In the genomic region with DNA sequence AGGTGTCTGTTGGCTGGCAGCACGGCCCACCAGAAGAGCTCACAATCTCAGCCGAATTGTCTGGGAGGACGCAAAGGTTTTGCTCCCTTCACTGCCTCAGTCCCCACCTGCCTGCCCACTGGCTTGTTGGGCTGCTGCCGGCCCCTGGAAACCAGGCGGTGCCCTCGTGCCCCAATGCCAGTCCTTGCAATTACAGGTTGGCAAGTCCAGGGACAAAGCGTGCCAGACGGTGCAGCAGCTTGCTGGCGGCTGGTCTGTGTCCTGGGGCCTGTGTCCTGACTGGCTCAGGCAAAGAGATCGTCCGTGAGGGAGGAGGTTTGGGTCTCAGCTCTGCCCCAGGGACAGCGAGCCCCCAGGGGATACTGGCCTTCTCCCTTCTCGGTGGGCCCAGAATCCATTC, we compare ENCODE assay signal across 23 cellular contexts. TPM values are rescaled to one million over a fixed set of nuclear protein-coding genes. Genes with fewer than 3 reads are reported as not detected.
DNase-seq lines count a peak whose midpoint lies in the region; ATAC-seq, FAIRE-seq and TF ChIP-seq lines count a peak whose summit lies in the region.
"Had no signal": no experiment of that assay in that cellular context is flagged by ENCODE, and none has a peak within 500 bp of the region (broad histone marks: within the 10 kb centered on the region; RNA-seq: fewer than 3 reads in every experiment).

No MANE protein-coding gene starts in this region.

- WGBS in trophoblast cell (ENCODE audit: extremely low coverage, insufficient coverage, insufficient read length) = no CpG with 5 or more reads among the region's 13 CpGs

- no peaks in the 10 kb centered on the region for H3K27me3 ChIP-seq in trophoblast cell (ENCODE audit: insufficient read depth, low read length)
- H3K27me3 ChIP-seq: BE2C had no signal

- TF ChIP-seq POLR2A in GM12892 (IDR thresholded peaks at IDR 0.05; ENCODE audit: low read depth, low read length) = no peak

- H2BK120ac ChIP-seq in trophoblast cell (ENCODE audit: insufficient read depth, low read length, poor library complexity) = peak overlapping the region; percentile 86

- H3K9me3 ChIP-seq in trophoblast cell (ENCODE audit: insufficient read depth, low read depth, low read length) = peaks cover 4% of the 10 kb centered on the region
- H3K9me3 ChIP-seq: BE2C, HAP-1 had no signal

- no peak overlapping the region for H3K4me3 ChIP-seq in trophoblast cell (ENCODE audit: low read depth, low read length)
- H3K4me3 ChIP-seq: GM23248, HAP-1 had no signal

- peaks cover 59% of the 10 kb centered on the region for H3K79me1 ChIP-seq in trophoblast cell (ENCODE audit: low read length)

- H3K9ac ChIP-seq in trophoblast cell (ENCODE audit: low read length) = no peak overlapping the region
- H3K9ac ChIP-seq: GM23248 had no signal

- peak overlapping the region; percentile 78 for H3K14ac ChIP-seq in trophoblast cell (ENCODE audit: low read length)

- peak overlapping the region; percentile 14 for H3K4ac ChIP-seq in trophoblast cell (ENCODE audit: low read depth, low read length)

- ATAC-seq in left ventricle myocardium superior = peak; percentile 92
- no peak for ATAC-seq in GM18520 (IDR thresholded peaks at IDR 0.05; ENCODE audit: unreplicated experiment)

- H4K12ac ChIP-seq in trophoblast cell (ENCODE audit: low read depth, low read length) = peak overlapping the region; percentile 20

- H4K91ac ChIP-seq in trophoblast cell (ENCODE audit: low read depth, low read length) = peak overlapping the region; percentile 100

- H3K18ac ChIP-seq in trophoblast cell (ENCODE audit: low read length) = peak overlapping the region; percentile 35

- H3K79me2 ChIP-seq in trophoblast cell (ENCODE audit: control insufficient read depth, insufficient read depth, low read length, poor library complexity) = peaks cover 26% of the 10 kb centered on the region

- H2BK5ac ChIP-seq in trophoblast cell (ENCODE audit: low read depth, low read length, poor library complexity) = peak overlapping the region; percentile 91

- FAIRE-seq in GM12892 (lab: Jason Lieb, UNC) = no peak
- FAIRE-seq: D721Med, RCC 7860 had no signal

- peak; percentile 10 for DNase-seq in GM12892 (ENCODE audit: insufficient read length)
- peak; percentile 91 for DNase-seq in cerebellum (ENCODE audit: low spot score)
- DNase-seq in left ventricle myocardium superior = peak; percentile 86
- no peak for DNase-seq in trophoblast cell
- no peak for DNase-seq in activated gamma-delta T cell (lab: John Stamatoyannopoulos, UW)
- DNase-seq in NCI-H2081 (lab: John Stamatoyannopoulos, UW) = no peak
- DNase-seq: BE2C, EL, GM23248, KG1, NCI-H1092, NCI-H1436, NCI-H187 treated with DMSO at 0.1 percent for 48 hours, NCI-H2227 treated with DMSO at 0.1 percent for 48 hours, NCI-H510A treated with DMSO at 0.1 percent for 48 hours, NCI-H82, OCI-M1 had no signal

- intact Hi-C loops in left ventricle myocardium superior (cut with micrococcal nuclease) = no loop called here

- H3K27ac ChIP-seq in trophoblast cell (ENCODE audit: low read depth, low read length) = peak overlapping the region; percentile 99
- H3K27ac ChIP-seq: GM23248, HL-60 had no signal

- peak overlapping the region; percentile 19 for H4K8ac ChIP-seq in trophoblast cell (ENCODE audit: low read depth, low read length)

- peak overlapping the region; percentile 28 for H2AK5ac ChIP-seq in trophoblast cell (ENCODE audit: low read length)

- peak overlapping the region; percentile 62 for H2AFZ ChIP-seq in trophoblast cell (ENCODE audit: insufficient read depth, low read length, poor library complexity)
- H2AFZ ChIP-seq: GM23248 had no signal

- H3K4me1 ChIP-seq in trophoblast cell (ENCODE audit: control insufficient read depth in 1 of 2, insufficient read depth in 2 of 2, low read length in 2 of 2) = peaks cover 39 to 49% of the 10 kb centered on the region in 2 experiments
- H3K4me1 ChIP-seq: BE2C, HAP-1 had no signal

- no peaks in the 10 kb centered on the region for H3K36me3 ChIP-seq in trophoblast cell (ENCODE audit: control insufficient read depth in 1 of 2, insufficient read depth in 2 of 2, low read length in 2 of 2)
- H3K36me3 ChIP-seq: BE2C, HAP-1 had no signal

- H3K4me2 ChIP-seq in trophoblast cell (ENCODE audit: low read length) = no peak overlapping the region

- H2BK12ac ChIP-seq in trophoblast cell (ENCODE audit: low read length) = peak overlapping the region; percentile 100

- H3K23ac ChIP-seq in trophoblast cell (ENCODE audit: low read length) = no peak overlapping the region

RNA-seq across cellular contexts. Expression of gene SPNS2, which starts 24.6 kb away (rescaled TPM):
- polyA plus RNA-seq in GM12892 (2012; ENCODE audit: missing spikeins) = 0.28 TPM
- total RNA-seq in cerebellum (38.7 TPM), left ventricle myocardium superior (12.7 TPM)
- 153 and 164 TPM in 2 replicates for polyA plus RNA-seq in trophoblast cell (2013)
- total RNA-seq: A673, GM23248 had no signal

RNA-seq across cellular contexts. Expression of gene SPNS3, which starts 40.4 kb away (rescaled TPM):
- polyA plus RNA-seq in GM12892 (2012; ENCODE audit: missing spikeins) = 0.11 TPM
- total RNA-seq in cerebellum = 1.00 TPM
- total RNA-seq in left ventricle myocardium superior = 1.0 TPM
- 2.2 TPM in 2 replicates for polyA plus RNA-seq in trophoblast cell (2013)
- total RNA-seq: A673, GM23248 had no signal
- polyA plus RNA-seq: GM23248 had no signal

Comparison
In these comparisons a context has a peak if more than half of its experiments do, and no peak if none do; other contexts are left out.
1. DNase-seq: peak in GM12892 (single experiment), cerebellum (single experiment) and left ventricle myocardium superior (single experiment); none in trophoblast cell (0 of 2), activated gamma-delta T cell (single experiment) and NCI-H2081 (0 of 2).